In genomic region chr1:159889821-159890252, GRCh38 we compare ENCODE assay signal across 9 cellular contexts. TPM values are rescaled to one million over a fixed set of nuclear protein-coding genes. Genes with fewer than 3 reads are reported as not detected.
DNase-seq lines count a peak whose midpoint lies in the region; ATAC-seq, FAIRE-seq and TF ChIP-seq lines count a peak whose summit lies in the region.
"Had no signal": no experiment of that assay in that cellular context is flagged by ENCODE, and none has a peak within 500 bp of the region (broad histone marks: within the 10 kb centered on the region; RNA-seq: fewer than 3 reads in every experiment).

No MANE protein-coding gene starts in this region.

- no peak for TF ChIP-seq CTCF in kidney epithelial cell (IDR thresholded peaks at IDR 0.05; ENCODE audit: insufficient read depth, low read length, poor library complexity, severe bottlenecking)
- TF ChIP-seq CTCF in WERI-Rb-1 (IDR thresholded peaks at IDR 0.05; ENCODE audit: low read depth, low read length), result no peak

- no peaks in the 10 kb centered on the region for H3K27me3 ChIP-seq in kidney epithelial cell (ENCODE audit: control insufficient read depth, insufficient read depth, low read length)
- H3K27me3 ChIP-seq in WERI-Rb-1 (ENCODE audit: insufficient read depth, low read depth, severe bottlenecking), result peaks cover 70% of the 10 kb centered on the region

- H3K36me3 ChIP-seq in kidney epithelial cell (ENCODE audit: control insufficient read depth, insufficient read depth, low read length), result no peaks in the 10 kb centered on the region
- H3K36me3 ChIP-seq in WERI-Rb-1, result no peaks in the 10 kb centered on the region

- H3K9me3 ChIP-seq in WERI-Rb-1 (ENCODE audit: severe bottlenecking), result no peaks in the 10 kb centered on the region

- H3K4me3 ChIP-seq in kidney epithelial cell (ENCODE audit: low read depth, low read length) (no peak overlapping the region), WERI-Rb-1 (ENCODE audit: low read depth, low read length) (no peak overlapping the region)

- peak; percentile 64 for DNase-seq in DMS153 (lab: John Stamatoyannopoulos, UW)
- DNase-seq in DMS153 treated with DMSO at 0.1 percent for 48 hours (lab: John Stamatoyannopoulos, UW; ENCODE audit: unreplicated experiment), result no peak
- DNase-seq in HTR-8/SVneo (ENCODE audit: insufficient read length, low spot score), result peak; percentile 69
- peak; percentile 68 for DNase-seq in amniotic epithelial cell (ENCODE audit: low read depth)
- peak; percentile 52 for DNase-seq in kidney epithelial cell (ENCODE audit: low read depth)
- DNase-seq in middle frontal gyrus (ENCODE audit: extremely low spot score, low spot score), result no peak
- no peak for DNase-seq in WERI-Rb-1

- peak; percentile 94 for ATAC-seq in GM21717 (IDR thresholded peaks at IDR 0.05; ENCODE audit: unreplicated experiment)

- H3K27ac ChIP-seq in WERI-Rb-1, result no peak overlapping the region
- H3K27ac ChIP-seq: 22Rv1 had no signal

- FAIRE-seq in HTR-8/SVneo (lab: Jason Lieb, UNC), result no peak

RNA-seq across cellular contexts. Expression of gene CFAP45, which starts 10.1 kb away (rescaled TPM):
- 0.21 and 2.0 TPM in 2 replicates for total RNA-seq in kidney epithelial cell

RNA-seq across cellular contexts. Expression of gene VSIG8, which starts 27.4 kb away (rescaled TPM):
- total RNA-seq in kidney epithelial cell, result 0.07 TPM in 1 of 2 replicates, not detected in the other

RNA-seq across cellular contexts. Expression of gene TAGLN2, which starts 35.5 kb away (rescaled TPM):
- 700 and 719 TPM in 2 replicates for total RNA-seq in kidney epithelial cell

RNA-seq across cellular contexts. Expression of gene IGSF9, which starts 55.6 kb away (rescaled TPM):
- 1.7 and 1.9 TPM in 2 replicates for total RNA-seq in kidney epithelial cell

Comparison
In these comparisons a context has a peak if more than half of its experiments do, and no peak if none do; other contexts are left out.
1. DNase-seq: peak in DMS153 (single experiment), HTR-8/SVneo (single experiment), amniotic epithelial cell (single experiment) and kidney epithelial cell (single experiment); none in DMS153 treated with DMSO at 0.1 percent for 48 hours (single experiment), middle frontal gyrus (single experiment) and WERI-Rb-1 (single experiment).